Comparison of ENCODE assay signal across 1 cellular context in genomic region chr7:27689878-27690164, GRCh38.
TF ChIP-seq lines count a peak whose summit lies in the region.

No MANE protein-coding gene starts in this region.

TF ChIP-seq in HEK293, 187 proteins besides CTCF, POLR2A, EP300 and RAD21 (continued from another document):
- no peak for TF ChIP-seq ZNF214 (tag by site-specific recombination; IDR thresholded peaks at IDR 0.05; ENCODE audit: borderline replicate concordance)
